24 cellular contexts compared by ENCODE assay signal in genomic region chr2:2827237-2827636, GRCh38.
DNase-seq lines count a peak whose midpoint lies in the region; ATAC-seq and TF ChIP-seq lines count a peak whose summit lies in the region.
"Had no signal": no experiment of that assay in that cellular context is flagged by ENCODE, and none has a peak within 500 bp of the region (broad histone marks: within the 10 kb centered on the region; RNA-seq: fewer than 3 reads in every experiment).

No MANE protein-coding gene starts in this region.

- H3K9me3 ChIP-seq in colonic mucosa (no peaks in the 10 kb centered on the region), upper lobe of right lung (no peaks in the 10 kb centered on the region)
- H3K9me3 ChIP-seq: SJCRH30 had no signal

- H3K4me1 ChIP-seq in colonic mucosa = no peaks in the 10 kb centered on the region
- H3K4me1 ChIP-seq in upper lobe of right lung = no peaks in the 10 kb centered on the region
- H3K4me1 ChIP-seq: SJCRH30 had no signal

- peaks cover 4% of the 10 kb centered on the region for H3K9me3 Mint-ChIP-seq in activated CD4-positive, alpha-beta memory T cell treated with anti-CD3 and anti-CD28 coated beads, Interleukin-2, amount 10 ng/mL, durations not matched to agents 7 days and 5 days
- no peaks in the 10 kb centered on the region for H3K9me3 Mint-ChIP-seq in activated CD4-positive, alpha-beta memory T cell treated with anti-CD3 and anti-CD28 coated beads for 36 hours
- H3K9me3 Mint-ChIP-seq in osteocyte (ENCODE audit: unreplicated experiment) = peaks cover 32% of the 10 kb centered on the region

- H3K27me3 Mint-ChIP-seq in activated CD4-positive, alpha-beta memory T cell treated with anti-CD3 and anti-CD28 coated beads, Interleukin-2, amount 10 ng/mL, durations not matched to agents 7 days and 5 days = no peaks in the 10 kb centered on the region
- no peaks in the 10 kb centered on the region for H3K27me3 Mint-ChIP-seq in activated CD4-positive, alpha-beta memory T cell treated with anti-CD3 and anti-CD28 coated beads for 36 hours
- no peaks in the 10 kb centered on the region for H3K27me3 Mint-ChIP-seq in osteocyte (ENCODE audit: unreplicated experiment)

- ATAC-seq in upper lobe of right lung = no peak
- ATAC-seq in GM18520 (IDR thresholded peaks at IDR 0.05; ENCODE audit: unreplicated experiment) = no peak
- ATAC-seq: K562, Right ventricle myocardium inferior had no signal

- H3K4me3 ChIP-seq in colonic mucosa (no peak overlapping the region), upper lobe of right lung (no peak overlapping the region)
- H3K4me3 ChIP-seq: K562, SJCRH30 had no signal

- TF ChIP-seq CTCF in colonic mucosa (IDR thresholded peaks at IDR 0.05) (no peak), osteocyte (IDR thresholded peaks at IDR 0.05) (no peak), upper lobe of right lung (IDR thresholded peaks at IDR 0.05) (no peak)

- no peak overlapping the region for H3K4me3 Mint-ChIP-seq in activated CD4-positive, alpha-beta memory T cell treated with anti-CD3 and anti-CD28 coated beads, Interleukin-2, amount 10 ng/mL, durations not matched to agents 7 days and 5 days
- no peak overlapping the region for H3K4me3 Mint-ChIP-seq in activated CD4-positive, alpha-beta memory T cell treated with anti-CD3 and anti-CD28 coated beads for 36 hours
- H3K4me3 Mint-ChIP-seq in osteocyte (ENCODE audit: unreplicated experiment) = no peak overlapping the region
- H3K4me3 Mint-ChIP-seq: HFFc6 had no signal

- H3K27me3 ChIP-seq in colonic mucosa (no peaks in the 10 kb centered on the region), upper lobe of right lung (no peaks in the 10 kb centered on the region)
- H3K27me3 ChIP-seq: SJCRH30 had no signal

- H3K4me1 Mint-ChIP-seq in activated CD4-positive, alpha-beta memory T cell treated with anti-CD3 and anti-CD28 coated beads, Interleukin-2, amount 10 ng/mL, durations not matched to agents 7 days and 5 days = no peaks in the 10 kb centered on the region
- H3K4me1 Mint-ChIP-seq in activated CD4-positive, alpha-beta memory T cell treated with anti-CD3 and anti-CD28 coated beads for 36 hours (ENCODE audit: low read depth) = no peaks in the 10 kb centered on the region
- H3K4me1 Mint-ChIP-seq in osteocyte (ENCODE audit: unreplicated experiment) = no peaks in the 10 kb centered on the region

- CTCF ChIA-PET in activated CD4-positive, alpha-beta memory T cell treated with anti-CD3 and anti-CD28 coated beads, Interleukin-2, amount 10 ng/mL, durations not matched to agents 7 days and 5 days (lab: Charles Lee) = no interaction called here
- CTCF ChIA-PET in activated CD4-positive, alpha-beta memory T cell treated with anti-CD3 and anti-CD28 coated beads for 36 hours (lab: Charles Lee) = no interaction called here

- no peaks in the 10 kb centered on the region for H3K36me3 Mint-ChIP-seq in activated CD4-positive, alpha-beta memory T cell treated with anti-CD3 and anti-CD28 coated beads, Interleukin-2, amount 10 ng/mL, durations not matched to agents 7 days and 5 days (ENCODE audit: low read depth)
- no peaks in the 10 kb centered on the region for H3K36me3 Mint-ChIP-seq in activated CD4-positive, alpha-beta memory T cell treated with anti-CD3 and anti-CD28 coated beads for 36 hours
- H3K36me3 Mint-ChIP-seq in osteocyte (ENCODE audit: unreplicated experiment) = no peaks in the 10 kb centered on the region

- H3K27ac ChIP-seq in colonic mucosa = no peak overlapping the region
- H3K27ac ChIP-seq in upper lobe of right lung = no peak overlapping the region
- H3K27ac ChIP-seq: SJCRH30 had no signal

- no peak overlapping the region for H3K27ac Mint-ChIP-seq in activated CD4-positive, alpha-beta memory T cell treated with anti-CD3 and anti-CD28 coated beads, Interleukin-2, amount 10 ng/mL, durations not matched to agents 7 days and 5 days
- H3K27ac Mint-ChIP-seq in activated CD4-positive, alpha-beta memory T cell treated with anti-CD3 and anti-CD28 coated beads for 36 hours = no peak overlapping the region
- H3K27ac Mint-ChIP-seq in osteocyte (ENCODE audit: unreplicated experiment) = no peak overlapping the region
- H3K27ac Mint-ChIP-seq: HFFc6 had no signal

- intact Hi-C loops in activated CD4-positive, alpha-beta memory T cell treated with anti-CD3 and anti-CD28 coated beads for 36 hours (cut with micrococcal nuclease) = no loop called here
- intact Hi-C loops in colonic mucosa (cut with DNase I) = no loop called here
- intact Hi-C loops in upper lobe of right lung (cut with DNase I) = no loop called here

- H3K36me3 ChIP-seq in colonic mucosa = no peaks in the 10 kb centered on the region
- H3K36me3 ChIP-seq in upper lobe of right lung = no peaks in the 10 kb centered on the region
- H3K36me3 ChIP-seq: SJCRH30 had no signal

- DNase-seq in activated CD4-positive, alpha-beta memory T cell treated with anti-CD3 and anti-CD28 coated beads, Interleukin-2, amount 10 ng/mL, durations not matched to agents 7 days and 5 days = peak; percentile 2
- DNase-seq in activated CD4-positive, alpha-beta memory T cell treated with anti-CD3 and anti-CD28 coated beads for 36 hours = no peak
- DNase-seq in colonic mucosa (peak; percentile 3), osteocyte (ENCODE audit: extremely low spot score, unreplicated experiment) (peak; percentile 72), upper lobe of right lung (peak; percentile 18), RKO (ENCODE audit: low spot score) (no peak), DMS 273 (lab: John Stamatoyannopoulos, UW; ENCODE audit: unreplicated experiment) (no peak)
- DNase-seq: 8988T, ACHN, Calu3, DMS153, DND-41, HFFc6, Kasumi-1, NCI-H1092 treated with DMSO at 0.1 percent for 48 hours, NCI-H1436, NCI-H187 treated with DMSO at 0.1 percent for 48 hours, NCI-H446, NCI-H524 treated with DMSO at 0.1 percent for 48 hours, NCI-H774, SJCRH30 had no signal

- POLR2A ChIA-PET in activated CD4-positive, alpha-beta memory T cell treated with anti-CD3 and anti-CD28 coated beads, Interleukin-2, amount 10 ng/mL, durations not matched to agents 7 days and 5 days (lab: Charles Lee) = no interaction called here
- POLR2A ChIA-PET in activated CD4-positive, alpha-beta memory T cell treated with anti-CD3 and anti-CD28 coated beads for 36 hours (lab: Charles Lee) = no interaction called here

- H3K9ac ChIP-seq in colonic mucosa (ENCODE audit: low read depth in 2 of 2, low read length in 2 of 2) = no peak overlapping the region

Comparison
In these comparisons a context has a peak if more than half of its experiments do, and no peak if none do; other contexts are left out.
1. DNase-seq: peak in activated CD4-positive, alpha-beta memory T cell treated with anti-CD3 and anti-CD28 coated beads, Interleukin-2, amount 10 ng/mL, durations not matched to agents 7 days and 5 days (single experiment), colonic mucosa (single experiment), osteocyte (single experiment) and upper lobe of right lung (single experiment); none in activated CD4-positive, alpha-beta memory T cell treated with anti-CD3 and anti-CD28 coated beads for 36 hours (single experiment), RKO (single experiment) and DMS 273 (single experiment).